In genomic region chrX:84907324-84907946, GRCh38 we compare ENCODE assay signal across 11 cellular contexts.
DNase-seq lines count a peak whose midpoint lies in the region; ATAC-seq and TF ChIP-seq lines count a peak whose summit lies in the region.
"Had no signal": no experiment of that assay in that cellular context is flagged by ENCODE, and none has a peak within 500 bp of the region (broad histone marks: within the 10 kb centered on the region; RNA-seq: fewer than 3 reads in every experiment).

No MANE protein-coding gene starts in this region.

- ATAC-seq in HG03159 (IDR thresholded peaks at IDR 0.05; ENCODE audit: unreplicated experiment) (no peak), HG02981 (IDR thresholded peaks at IDR 0.05; ENCODE audit: unreplicated experiment) (no peak)
- ATAC-seq: activated CD8-positive, alpha-beta memory T cell treated with anti-CD3 and anti-CD28 coated beads, Interleukin-2, amount 10 ng/mL, durations not matched to agents 7 days and 5 days; stimulated activated memory B cell treated with anti-CD40 and anti-IgM and Interleukin-4, amounts not matched to agents 10 μg/mL and 1 μg/mL and 100 μg/mL, for 72 hours had no signal

- peak; percentile 4 to 14 for DNase-seq in NCI-H2081 (lab: John Stamatoyannopoulos, UW)
- no peak for DNase-seq in NCI-H2081 treated with DMSO at 0.1 percent for 48 hours (lab: John Stamatoyannopoulos, UW)
- DNase-seq in NCI-H69 (lab: John Stamatoyannopoulos, UW), result peak; percentile 8
- DNase-seq in fibroblast of mammary gland (ENCODE audit: low read depth), result peak; percentile 56
- peak; percentile 0 for DNase-seq in skeletal muscle cell (ENCODE audit: low read depth)
- DNase-seq in stimulated activated naive CD4-positive, alpha-beta T cell (lab: John Stamatoyannopoulos, UW), result no peak
- DNase-seq: activated CD8-positive, alpha-beta memory T cell treated with anti-CD3 and anti-CD28 coated beads, Interleukin-2, amount 10 ng/mL, durations not matched to agents 7 days and 5 days; NCI-H510A treated with DMSO at 0.1 percent for 48 hours had no signal

- TF ChIP-seq CTCF in fibroblast of mammary gland (conservative IDR thresholded peaks at IDR 0.05; ENCODE audit: control insufficient read depth, insufficient read depth, low read depth, low read length), result peak; percentile 35

- no peak overlapping the region for H3K4me3 ChIP-seq in fibroblast of mammary gland (ENCODE audit: control insufficient read depth, low read depth, low read length)
- no peak overlapping the region for H3K4me3 ChIP-seq in skeletal muscle cell (ENCODE audit: low read depth, low read length)

Comparison
In these comparisons a context has a peak if more than half of its experiments do, and no peak if none do; other contexts are left out.
1. DNase-seq: peak in NCI-H2081 (2 of 2), NCI-H69 (single experiment), fibroblast of mammary gland (single experiment) and skeletal muscle cell (single experiment); none in NCI-H2081 treated with DMSO at 0.1 percent for 48 hours (single experiment) and stimulated activated naive CD4-positive, alpha-beta T cell (0 of 6).